Comparison of ENCODE assay signal across 25 cellular contexts in genomic region chr22:48037618-48038017, GRCh38.
"Had no signal": no experiment of that assay in that cellular context is flagged by ENCODE, and none has a peak within 500 bp of the region (broad histone marks: within the 10 kb centered on the region; RNA-seq: fewer than 3 reads in every experiment).

No MANE protein-coding gene starts in this region.

- H3K9me3 Mint-ChIP-seq: nephron, neural crest cell had no signal

- DNase-seq: hippocampal formation; kidney; left colon; left lung; lower lobe of right lung; mammary epithelial cell; mesenchymal stem cell; naive thymus-derived CD8-positive, alpha-beta T cell; nucleus accumbens; psoas muscle; right lobe of liver; stimulated activated CD4-positive, alpha-beta T cell treated with anti-CD3 and anti-CD28 coated beads, Interleukin-1b, Interleukin-23, amount 100 ng/mL, for 48 hours; stimulated activated CD4-positive, alpha-beta T cell treated with anti-CD3 and anti-CD28 coated beads, Interleukin-2, amount 100 ng/mL, for 48 hours; stimulated activated CD4-positive, alpha-beta T cell treated with anti-CD3 and anti-CD28 coated beads, Interleukin-4, amount 100 ng/mL, for 4 hours; stimulated activated CD8-positive, alpha-beta memory T cell treated with anti-CD3 and anti-CD28 coated beads, Interleukin-4, amount 100 ng/mL, for 48 hours; stimulated activated naive CD4-positive, alpha-beta T cell treated with Interleukin-2 at 50 U/mL for 16 hours; stimulated activated naive CD8-positive, alpha-beta T cell treated with anti-CD3 and anti-CD28 coated beads, Interleukin-15, amount 100 ng/mL, for 72 hours; substantia nigra; upper lobe of left lung had no signal

- H3K27ac ChIP-seq: left lung, lower lobe of right lung, parathyroid adenoma, psoas muscle, right lobe of liver, tibial nerve, upper lobe of left lung had no signal

- H3K4me3 ChIP-seq: left lung, lower lobe of right lung, psoas muscle, right lobe of liver, smooth muscle cell, tibial nerve, upper lobe of left lung had no signal

- ATAC-seq: left colon; left lung; lower lobe of right lung; naive thymus-derived CD8-positive, alpha-beta T cell; psoas muscle; right lobe of liver; stimulated activated memory B cell treated with anti-CD40 and anti-IgM and Interleukin-4, amounts not matched to agents 10 μg/mL and 1 μg/mL and 100 μg/mL, for 72 hours; stimulated activated naive CD8-positive, alpha-beta T cell treated with anti-CD3 and anti-CD28 coated beads, Interleukin-15, amount 100 ng/mL, for 72 hours had no signal

- H3K4me1 Mint-ChIP-seq: nephron; neural crest cell; stimulated activated memory B cell treated with anti-CD40 and anti-IgM and Interleukin-4, amounts not matched to agents 10 μg/mL and 1 μg/mL and 100 μg/mL, for 72 hours; stimulated activated naive CD8-positive, alpha-beta T cell treated with anti-CD3 and anti-CD28 coated beads, Interleukin-15, amount 100 ng/mL, for 72 hours had no signal

- H3K4me1 ChIP-seq: left lung, lower lobe of right lung, parathyroid adenoma, psoas muscle, right lobe of liver, tibial nerve, upper lobe of left lung had no signal

- H3K36me3 ChIP-seq: left lung, lower lobe of right lung, right lobe of liver, tibial nerve, upper lobe of left lung had no signal

- H3K4me3 Mint-ChIP-seq: naive thymus-derived CD8-positive, alpha-beta T cell; nephron; neural crest cell; stimulated activated memory B cell treated with anti-CD40 and anti-IgM and Interleukin-4, amounts not matched to agents 10 μg/mL and 1 μg/mL and 100 μg/mL, for 72 hours; stimulated activated naive CD8-positive, alpha-beta T cell treated with anti-CD3 and anti-CD28 coated beads, Interleukin-15, amount 100 ng/mL, for 72 hours had no signal

- H3K9me3 ChIP-seq: lower lobe of right lung, psoas muscle, right lobe of liver, upper lobe of left lung had no signal

- H3K27me3 ChIP-seq: right lobe of liver, tibial nerve, upper lobe of left lung had no signal

- H3K27ac Mint-ChIP-seq: naive thymus-derived CD8-positive, alpha-beta T cell; nephron; stimulated activated memory B cell treated with anti-CD40 and anti-IgM and Interleukin-4, amounts not matched to agents 10 μg/mL and 1 μg/mL and 100 μg/mL, for 72 hours; stimulated activated naive CD8-positive, alpha-beta T cell treated with anti-CD3 and anti-CD28 coated beads, Interleukin-15, amount 100 ng/mL, for 72 hours had no signal

- H3K36me3 Mint-ChIP-seq: naive thymus-derived CD8-positive, alpha-beta T cell had no signal
